In genomic region chr5:137752873-137753226, GRCh38 we compare ENCODE assay signal across 8 cellular contexts. TPM values are rescaled to one million over a fixed set of nuclear protein-coding genes. Genes with fewer than 3 reads are reported as not detected.
DNase-seq lines count a peak whose midpoint lies in the region; ATAC-seq and TF ChIP-seq lines count a peak whose summit lies in the region.

No MANE protein-coding gene starts in this region.

- H3K36me3 ChIP-seq in adrenal gland (replicated peaks in 1 of 2) (no peaks in the 10 kb centered on the region), iPS-20b (ENCODE audit: insufficient read depth, low read depth, low read length) (peaks cover 33% of the 10 kb centered on the region)

- peak overlapping the region; percentile 92 for H3K4me3 Mint-ChIP-seq in stimulated activated memory B cell treated with anti-CD40 and anti-IgM and Interleukin-4, amounts not matched to agents 10 μg/mL and 1 μg/mL and 100 μg/mL, for 72 hours

- peaks cover 19 to 45% of the 10 kb centered on the region in 2 donors for H3K4me1 ChIP-seq in adrenal gland (replicated peaks in 1 of 2)
- H3K4me1 ChIP-seq in iPS-20b (ENCODE audit: insufficient read depth, low read length): peaks cover 8% of the 10 kb centered on the region

- H3K27ac Mint-ChIP-seq in stimulated activated memory B cell treated with anti-CD40 and anti-IgM and Interleukin-4, amounts not matched to agents 10 μg/mL and 1 μg/mL and 100 μg/mL, for 72 hours: peak overlapping the region; percentile 97

- peaks cover 30% of the 10 kb centered on the region for H3K36me3 Mint-ChIP-seq in stimulated activated memory B cell treated with anti-CD40 and anti-IgM and Interleukin-4, amounts not matched to agents 10 μg/mL and 1 μg/mL and 100 μg/mL, for 72 hours

- peak; percentile 11 for DNase-seq in NCI-H1436 (lab: John Stamatoyannopoulos, UW)
- DNase-seq in NCI-H1436 treated with DMSO at 0.1 percent for 48 hours (lab: John Stamatoyannopoulos, UW): no peak
- peak; percentile 37 for DNase-seq in NCI-H226
- DNase-seq in adrenal gland: peak in 6 of 7 donors; percentile 44 to 67 (median 54)

- H3K4me1 Mint-ChIP-seq in stimulated activated memory B cell treated with anti-CD40 and anti-IgM and Interleukin-4, amounts not matched to agents 10 μg/mL and 1 μg/mL and 100 μg/mL, for 72 hours: peaks cover 27% of the 10 kb centered on the region

- TF ChIP-seq CTCF in adrenal gland (IDR thresholded peaks at IDR 0.05): no peak

- no peaks in the 10 kb centered on the region for H3K27me3 Mint-ChIP-seq in stimulated activated memory B cell treated with anti-CD40 and anti-IgM and Interleukin-4, amounts not matched to agents 10 μg/mL and 1 μg/mL and 100 μg/mL, for 72 hours

- H3K27me3 ChIP-seq in adrenal gland: no peaks in the 10 kb centered on the region
- H3K27me3 ChIP-seq in iPS-20b (ENCODE audit: insufficient read depth, low read length): no peaks in the 10 kb centered on the region

- WGBS in adrenal gland, 4 donors: 0 to 9% (median 0%) methylated on average over 5 to 6 of the region's 6 CpGs

- H3K27ac ChIP-seq in adrenal gland (peak overlapping the region; percentile 98 to 100 (median 100)), iPS-20b (ENCODE audit: low read length) (no peak overlapping the region)

- H3K4me3 ChIP-seq in adrenal gland: peak overlapping the region; percentile 85 to 97 (median 90)
- peak overlapping the region; percentile 77 for H3K4me3 ChIP-seq in iPS-20b (ENCODE audit: low read length)

- no peak for ATAC-seq in stimulated activated memory B cell treated with anti-CD40 and anti-IgM and Interleukin-4, amounts not matched to agents 10 μg/mL and 1 μg/mL and 100 μg/mL, for 72 hours
- ATAC-seq in HG02870 (IDR thresholded peaks at IDR 0.05; ENCODE audit: unreplicated experiment) (no peak), HG02885 (IDR thresholded peaks at IDR 0.05; ENCODE audit: poor library complexity, unreplicated experiment) (no peak)

- peak overlapping the region; percentile 99; the same call in 1 of the 2 replicates for H3K9ac ChIP-seq in iPS-20b (ENCODE audit: low read depth, low read length)

- H3K9me3 Mint-ChIP-seq in stimulated activated memory B cell treated with anti-CD40 and anti-IgM and Interleukin-4, amounts not matched to agents 10 μg/mL and 1 μg/mL and 100 μg/mL, for 72 hours: no peaks in the 10 kb centered on the region

- intact Hi-C loops in adrenal gland (cut with DNase I): no loop called here

- H3K9me3 ChIP-seq in adrenal gland (replicated peaks in 1 of 3) (no peaks in the 10 kb centered on the region), iPS-20b (ENCODE audit: insufficient read depth, low read depth, low read length) (no peaks in the 10 kb centered on the region)

- TF ChIP-seq POLR2A in adrenal gland (IDR thresholded peaks at IDR 0.05): peak in 1 of 2 donors; percentile 18

RNA-seq across cellular contexts. Expression of gene HNRNPA0, which starts 1.3 kb away (rescaled TPM):
- total RNA-seq in adrenal gland: 10 to 100 TPM in 7 of 8 donors, 1 to 10 TPM in 1; 8.9 to 45.5 (median 21.8) TPM
- polyA plus RNA-seq in adrenal gland: 10 to 100 TPM; 16.9 to 19.8 (median 19.1) TPM

RNA-seq across cellular contexts. Expression of gene KLHL3, which starts 17.0 kb away (rescaled TPM):
- 10 to 100 TPM in 7 of 8 donors, 1 to 10 TPM in 1; 7.5 to 28.6 (median 14.4) TPM for total RNA-seq in adrenal gland
- polyA plus RNA-seq in adrenal gland: 10 to 100 TPM in 1 of 3 donors, 1 to 10 TPM in 2; 3.1 to 13.8 (median 8.7) TPM
